Comparison of ENCODE assay signal across 1 cellular context in genomic region chr2:145411493-145411892, GRCh38.
A peak's percentile ranks its signal among the peaks of the same experiment; 100 is the strongest.
TF ChIP-seq lines count a peak whose summit lies in the region.

No MANE protein-coding gene starts in this region.

TF ChIP-seq in GM12878, 131 proteins besides CTCF, POLR2A, EP300 and RAD21 (continued from another document and continues in another):
- TF ChIP-seq HSF1 (IDR thresholded peaks at IDR 0.05; ENCODE audit: low read depth, low read length) (no peak), PBX3 (IDR thresholded peaks at IDR 0.05; ENCODE audit: insufficient replicate concordance, low read depth, low read length) (peak; percentile 80), ZNF217 (IDR thresholded peaks at IDR 0.05) (no peak), CHD1 (IDR thresholded peaks at IDR 0.05; ENCODE audit: low read depth, low read length) (no peak), LARP7 (IDR thresholded peaks at IDR 0.05) (no peak), KDM1A (IDR thresholded peaks at IDR 0.05; ENCODE audit: borderline replicate concordance) (no peak), HDGF (IDR thresholded peaks at IDR 0.05) (no peak), ZSCAN29 (IDR thresholded peaks at IDR 0.05) (no peak), KLF5 (IDR thresholded peaks at IDR 0.05; ENCODE audit: partially characterized antibody) (no peak), JUND (IDR thresholded peaks at IDR 0.05; ENCODE audit: low read depth, low read length) (peak; percentile 69), E2F4 (IDR thresholded peaks at IDR 0.05; ENCODE audit: low read depth, low read length) (no peak), MTA3 (IDR thresholded peaks at IDR 0.05; ENCODE audit: borderline replicate concordance, low read length) (peak; percentile 44; the same call in 1 of the 2 replicates), EED (IDR thresholded peaks at IDR 0.05; ENCODE audit: low read depth) (peak; percentile 69), FOXM1 (IDR thresholded peaks at IDR 0.05; ENCODE audit: low read depth, low read length) (peak; percentile 76), BACH1 (IDR thresholded peaks at IDR 0.05; ENCODE audit: borderline replicate concordance) (no peak), TCF7 (IDR thresholded peaks at IDR 0.05; ENCODE audit: borderline replicate concordance) (no peak), TBL1XR1 (IDR thresholded peaks at IDR 0.05; ENCODE audit: low read depth, low read length) (peak; percentile 88), ATF7 (IDR thresholded peaks at IDR 0.05; ENCODE audit: low read depth) (peak; percentile 51), ZNF592 (IDR thresholded peaks at IDR 0.05) (no peak), BHLHE40 (IDR thresholded peaks at IDR 0.05; ENCODE audit: borderline replicate concordance in 1 of 2, low read depth in 2 of 2, low read length in 1 of 2) (peak; percentile 78 to 88), CEBPZ (IDR thresholded peaks at IDR 0.05; ENCODE audit: low read depth, low read length) (no peak), FOXK2 (IDR thresholded peaks at IDR 0.05) (no peak), DPF2 (IDR thresholded peaks at IDR 0.05) (peak; percentile 87), GATAD2B (conservative IDR thresholded peaks at IDR 0.05; ENCODE audit: low read depth) (no peak), CBX5 (IDR thresholded peaks at IDR 0.05; ENCODE audit: low read depth) (0 out of 2 replicates have a peak, but pooled peaks have one; percentile 46), GABPA (IDR thresholded peaks at IDR 0.05; ENCODE audit: low read depth) (0 out of 2 replicates have a peak, but pooled peaks have one; percentile 33), ZNF207 (IDR thresholded peaks at IDR 0.05; ENCODE audit: borderline replicate concordance) (no peak), POLR2AphosphoS2 (IDR thresholded peaks at IDR 0.05; ENCODE audit: low read depth, low read length) (no peak), EZH2 (IDR thresholded peaks at IDR 0.05; ENCODE audit: borderline replicate concordance, control insufficient read depth, low read depth, low read length) (no peak), SMAD5 (IDR thresholded peaks at IDR 0.05; ENCODE audit: low read depth) (no peak), ZBTB4 (CRISPR knock-in tag; IDR thresholded peaks at IDR 0.05) (no peak), ELK1 (IDR thresholded peaks at IDR 0.05; ENCODE audit: low read depth, low read length) (no peak), USF2 (IDR thresholded peaks at IDR 0.05; ENCODE audit: borderline replicate concordance, low read depth, low read length) (no peak), PAX5 (IDR thresholded peaks at IDR 0.05; ENCODE audit: borderline replicate concordance, low read depth, low read length) (peak; percentile 82; the same call in 1 of the 2 replicates), BRCA1 (IDR thresholded peaks at IDR 0.05; ENCODE audit: low read depth, low read length) (no peak), PRDM15 (CRISPR knock-in tag; IDR thresholded peaks at IDR 0.05) (no peak), SP1 (IDR thresholded peaks at IDR 0.05; ENCODE audit: low read depth, low read length) (peak; percentile 31), EGR1 (IDR thresholded peaks at IDR 0.05; ENCODE audit: borderline replicate concordance in 1 of 2, low read depth in 2 of 2, low read length in 2 of 2) (no peak)
